ENCODE assay signal across 8 cellular contexts in genomic region chr20:60057123-60057865, GRCh38.
DNase-seq lines count a peak whose midpoint lies in the region; ATAC-seq and TF ChIP-seq lines count a peak whose summit lies in the region.

No MANE protein-coding gene starts in this region.

- intact Hi-C loops in posterior cingulate gyrus (cut with DNase I), result loop anchor here (2.0 to 10.0 kb wide), 3 partner anchors 112 to 308 kb away; partner anchors contain the start of genes FAM217B and PPP1R3D

- H3K27ac Mint-ChIP-seq in glutamatergic neuron (ENCODE audit: unreplicated experiment), result peak overlapping the region; percentile 65

- peak; percentile 81 for TF ChIP-seq CTCF in glutamatergic neuron (IDR thresholded peaks at IDR 0.05; ENCODE audit: partially characterized antibody, unreplicated experiment)

- H3K4me1 Mint-ChIP-seq in glutamatergic neuron (ENCODE audit: low read depth, unreplicated experiment), result peaks cover 12% of the 10 kb centered on the region

- peaks cover 7% of the 10 kb centered on the region for H3K27me3 Mint-ChIP-seq in glutamatergic neuron (ENCODE audit: unreplicated experiment)

- no peaks in the 10 kb centered on the region for H3K36me3 Mint-ChIP-seq in glutamatergic neuron (ENCODE audit: unreplicated experiment)

- DNase-seq in DMS79 (lab: John Stamatoyannopoulos, UW) (peak; percentile 71), H4 (ENCODE audit: low spot score) (peak; percentile 49), NCI-H1092 (lab: John Stamatoyannopoulos, UW) (peak; percentile 67), SK-MEL-5 (ENCODE audit: low read depth, low spot score) (peak; percentile 76), glutamatergic neuron (peak; percentile 80), posterior cingulate gyrus (peak; percentile 39 to 95 (median 74))
- DNase-seq in activated naive CD4-positive, alpha-beta T cell treated with anti-CD3 and anti-CD28 coated beads, Interleukin-2, amount 50 U/mL, for 16 hours, result peak; percentile 62

- no peak for ATAC-seq in HG02852 (IDR thresholded peaks at IDR 0.05; ENCODE audit: unreplicated experiment)

- in situ Hi-C loops in SK-MEL-5 (cut with HindIII; ENCODE audit: low pct_unique_long_range_greater_than_20kb, low sequenced_read_pairs), result no loop called here

- peak overlapping the region; percentile 67 for H3K4me3 Mint-ChIP-seq in glutamatergic neuron (ENCODE audit: unreplicated experiment)

- H3K9me3 Mint-ChIP-seq in glutamatergic neuron (ENCODE audit: unreplicated experiment), result peaks cover 4% of the 10 kb centered on the region
